Comparison of ENCODE assay signal across 8 cellular contexts in genomic region chr14:32201196-32201815, GRCh38. TPM values are rescaled to one million over a fixed set of nuclear protein-coding genes. Genes with fewer than 3 reads are reported as not detected.
DNase-seq lines count a peak whose midpoint lies in the region; ATAC-seq lines count a peak whose summit lies in the region.

No MANE protein-coding gene starts in this region.

- peak; percentile 91 for DNase-seq in D341Med (ENCODE audit: low spot score)
- peak; percentile 37 for DNase-seq in Jurkat, Clone E6-1 (ENCODE audit: low read depth, low spot score)
- DNase-seq in RPMI7951 (ENCODE audit: low read depth): peak; percentile 43
- DNase-seq in activated naive CD4-positive, alpha-beta T cell (lab: John Stamatoyannopoulos, UW): peak; percentile 22 to 56 (median 37)
- DNase-seq in globus pallidus (ENCODE audit: low spot score): peak; percentile 72
- DNase-seq in nucleus accumbens (lab: John Stamatoyannopoulos, UW): peak in 54 of 56 donors; percentile 8 to 87 (median 69)
- DNase-seq in superior temporal gyrus (ENCODE audit: extremely low spot score): peak; percentile 71

- peak; percentile 54 for ATAC-seq in GM21619 (IDR thresholded peaks at IDR 0.05; ENCODE audit: unreplicated experiment)

- peak overlapping the region; percentile 68 for H3K4me3 ChIP-seq in Jurkat, Clone E6-1 (ENCODE audit: low read length)

RNA-seq across cellular contexts. Expression of gene RNU6-7, which starts 0.5 kb away (rescaled TPM):
- polyA plus RNA-seq in Jurkat, Clone E6-1 (2012; ENCODE audit: insufficient read depth, insufficient read length): not detected
- not detected in 2 replicates for total RNA-seq in RPMI7951 (2014; rRNA removed; shearing (Covaris generic))

RNA-seq across cellular contexts. Expression of gene RNU6-8, which starts 1.8 kb away (rescaled TPM):
- polyA plus RNA-seq in Jurkat, Clone E6-1 (2012; ENCODE audit: insufficient read depth, insufficient read length): not detected
- total RNA-seq in RPMI7951 (2014; rRNA removed; shearing (Covaris generic)): not detected in 2 replicates

Comparison
In these comparisons a context has a peak if more than half of its experiments do, and no peak if none do; other contexts are left out.
1. Peak in every context shown above with its lines: DNase-seq, ATAC-seq and H3K4me3 ChIP-seq.
2. DNase-seq: peak in every context shown above with its lines; median percentile 91 in D341Med; 72 in globus pallidus; 71 in superior temporal gyrus; 69 in nucleus accumbens; 43 in RPMI7951; 37 in Jurkat, Clone E6-1; 37 in activated naive CD4-positive, alpha-beta T cell.